2 cellular contexts compared by ENCODE assay signal in the genomic region with DNA sequence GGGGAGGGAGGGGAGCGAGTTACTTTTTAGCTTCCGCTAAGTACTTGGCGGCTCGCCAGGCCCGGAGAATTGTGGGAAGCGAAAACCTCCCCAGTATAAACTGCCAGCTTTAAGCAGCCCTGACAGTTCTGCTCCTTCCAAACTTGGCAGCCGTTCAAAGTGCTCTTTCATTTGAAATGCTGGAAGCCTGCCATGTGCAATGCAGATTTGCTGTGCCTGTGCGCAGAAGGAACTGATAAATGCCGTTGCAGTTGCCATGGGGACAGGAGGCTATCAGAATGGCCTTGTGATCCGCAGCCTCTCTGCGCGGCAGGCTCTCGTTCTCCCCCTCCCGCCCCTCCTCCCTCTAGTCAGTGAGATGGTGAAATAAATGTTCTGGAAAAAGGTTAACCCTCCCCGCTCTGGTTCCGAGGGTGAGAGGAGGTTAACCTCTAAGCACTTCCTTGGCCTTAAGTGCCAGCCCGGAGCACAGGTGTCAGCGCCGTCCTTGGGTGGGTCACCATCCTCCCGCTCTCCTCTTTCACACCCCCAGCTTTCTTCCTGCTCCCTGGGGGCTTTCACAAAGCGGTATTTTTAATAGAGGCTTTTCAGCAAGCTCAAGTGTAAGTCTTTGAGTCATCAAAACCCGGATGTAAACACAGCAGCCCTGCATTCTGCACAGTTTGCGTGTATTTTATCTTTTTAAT.
TF ChIP-seq lines count a peak whose summit lies in the region.

No MANE protein-coding gene starts in this region.

TF ChIP-seq in A549, 52 proteins besides CTCF, POLR2A, EP300 and RAD21 (continued from another document):
- TF ChIP-seq, protein P1, sequence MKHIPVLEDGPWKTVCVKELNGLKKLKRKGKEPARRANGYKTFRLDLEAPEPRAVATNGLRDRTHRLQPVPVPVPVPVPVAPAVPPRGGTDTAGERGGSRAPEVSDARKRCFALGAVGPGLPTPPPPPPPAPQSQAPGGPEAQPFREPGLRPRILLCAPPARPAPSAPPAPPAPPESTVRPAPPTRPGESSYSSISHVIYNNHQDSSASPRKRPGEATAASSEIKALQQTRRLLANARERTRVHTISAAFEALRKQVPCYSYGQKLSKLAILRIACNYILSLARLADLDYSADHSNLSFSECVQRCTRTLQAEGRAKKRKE (CRISPR knock-in tag; IDR thresholded peaks at IDR 0.05; ENCODE audit: low read depth), result no peak
- TF ChIP-seq TP53 (CRISPR knock-in tag; IDR thresholded peaks at IDR 0.05), result no peak
- TF ChIP-seq RARB (CRISPR knock-in tag; IDR thresholded peaks at IDR 0.05), result peak; percentile 43; the same call in 1 of the 2 replicates
- no peak for TF ChIP-seq SREBF2 (IDR thresholded peaks at IDR 0.05)
- TF ChIP-seq SMC3 (IDR thresholded peaks at IDR 0.05), result 0 out of 3 replicates have a peak, but pooled peaks have one; percentile 17
- TF ChIP-seq JUNB (IDR thresholded peaks at IDR 0.05), result 0 out of 2 replicates have a peak, but pooled peaks have one; percentile 50
- peak; percentile 62 to 83 for TF ChIP-seq CEBPB (IDR thresholded peaks at IDR 0.05)
- TF ChIP-seq CBX2 (IDR thresholded peaks at IDR 0.05; ENCODE audit: borderline replicate concordance, low read depth), result no peak
- 0 out of 2 replicates have a peak, but pooled peaks have one; percentile 52 for TF ChIP-seq EHF (CRISPR knock-in tag; IDR thresholded peaks at IDR 0.05)
- TF ChIP-seq CBX8 (IDR thresholded peaks at IDR 0.05), result no peak
- peak; percentile 78 to 93; a peak in 3 of 5 replicates for TF ChIP-seq JUN (IDR thresholded peaks at IDR 0.05)
- TF ChIP-seq, protein P2, sequence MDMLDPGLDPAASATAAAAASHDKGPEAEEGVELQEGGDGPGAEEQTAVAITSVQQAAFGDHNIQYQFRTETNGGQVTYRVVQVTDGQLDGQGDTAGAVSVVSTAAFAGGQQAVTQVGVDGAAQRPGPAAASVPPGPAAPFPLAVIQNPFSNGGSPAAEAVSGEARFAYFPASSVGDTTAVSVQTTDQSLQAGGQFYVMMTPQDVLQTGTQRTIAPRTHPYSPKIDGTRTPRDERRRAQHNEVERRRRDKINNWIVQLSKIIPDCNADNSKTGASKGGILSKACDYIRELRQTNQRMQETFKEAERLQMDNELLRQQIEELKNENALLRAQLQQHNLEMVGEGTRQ (IDR thresholded peaks at IDR 0.05), result 0 out of 2 replicates have a peak, but pooled peaks have one; percentile 24
- no peak for TF ChIP-seq NR3C1 (IDR thresholded peaks at IDR 0.05)
- TF ChIP-seq GATA3 (IDR thresholded peaks at IDR 0.05; ENCODE audit: borderline replicate concordance), result peak; percentile 38
- no peak for TF ChIP-seq CHD4 (IDR thresholded peaks at IDR 0.05; ENCODE audit: borderline replicate concordance)
- TF ChIP-seq, protein P3, sequence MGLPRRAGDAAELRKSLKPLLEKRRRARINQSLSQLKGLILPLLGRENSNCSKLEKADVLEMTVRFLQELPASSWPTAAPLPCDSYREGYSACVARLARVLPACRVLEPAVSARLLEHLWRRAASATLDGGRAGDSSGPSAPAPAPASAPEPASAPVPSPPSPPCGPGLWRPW (IDR thresholded peaks at IDR 0.05), result no peak
- TF ChIP-seq, protein P4, sequence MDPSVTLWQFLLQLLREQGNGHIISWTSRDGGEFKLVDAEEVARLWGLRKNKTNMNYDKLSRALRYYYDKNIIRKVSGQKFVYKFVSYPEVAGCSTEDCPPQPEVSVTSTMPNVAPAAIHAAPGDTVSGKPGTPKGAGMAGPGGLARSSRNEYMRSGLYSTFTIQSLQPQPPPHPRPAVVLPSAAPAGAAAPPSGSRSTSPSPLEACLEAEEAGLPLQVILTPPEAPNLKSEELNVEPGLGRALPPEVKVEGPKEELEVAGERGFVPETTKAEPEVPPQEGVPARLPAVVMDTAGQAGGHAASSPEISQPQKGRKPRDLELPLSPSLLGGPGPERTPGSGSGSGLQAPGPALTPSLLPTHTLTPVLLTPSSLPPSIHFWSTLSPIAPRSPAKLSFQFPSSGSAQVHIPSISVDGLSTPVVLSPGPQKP (IDR thresholded peaks at IDR 0.05; ENCODE audit: low read depth, low read length), result no peak
- no peak for TF ChIP-seq MAZ (IDR thresholded peaks at IDR 0.05; ENCODE audit: borderline replicate concordance, low read depth, low read length)
- TF ChIP-seq ESRRA (IDR thresholded peaks at IDR 0.05; ENCODE audit: borderline replicate concordance, low read length), result peak; percentile 17; the same call in 1 of the 2 replicates

TF ChIP-seq in WTC11, 78 proteins besides CTCF, POLR2A, EP300 and RAD21 (continued from another document):
- TF ChIP-seq, protein P5, sequence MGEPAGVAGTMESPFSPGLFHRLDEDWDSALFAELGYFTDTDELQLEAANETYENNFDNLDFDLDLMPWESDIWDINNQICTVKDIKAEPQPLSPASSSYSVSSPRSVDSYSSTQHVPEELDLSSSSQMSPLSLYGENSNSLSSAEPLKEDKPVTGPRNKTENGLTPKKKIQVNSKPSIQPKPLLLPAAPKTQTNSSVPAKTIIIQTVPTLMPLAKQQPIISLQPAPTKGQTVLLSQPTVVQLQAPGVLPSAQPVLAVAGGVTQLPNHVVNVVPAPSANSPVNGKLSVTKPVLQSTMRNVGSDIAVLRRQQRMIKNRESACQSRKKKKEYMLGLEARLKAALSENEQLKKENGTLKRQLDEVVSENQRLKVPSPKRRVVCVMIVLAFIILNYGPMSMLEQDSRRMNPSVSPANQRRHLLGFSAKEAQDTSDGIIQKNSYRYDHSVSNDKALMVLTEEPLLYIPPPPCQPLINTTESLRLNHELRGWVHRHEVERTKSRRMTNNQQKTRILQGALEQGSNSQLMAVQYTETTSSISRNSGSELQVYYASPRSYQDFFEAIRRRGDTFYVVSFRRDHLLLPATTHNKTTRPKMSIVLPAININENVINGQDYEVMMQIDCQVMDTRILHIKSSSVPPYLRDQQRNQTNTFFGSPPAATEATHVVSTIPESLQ (CRISPR knock-in tag; IDR thresholded peaks at IDR 0.05), result no peak
- no peak for TF ChIP-seq FOXJ3 (CRISPR knock-in tag; IDR thresholded peaks at IDR 0.05; ENCODE audit: borderline replicate concordance)
- TF ChIP-seq, protein P6, sequence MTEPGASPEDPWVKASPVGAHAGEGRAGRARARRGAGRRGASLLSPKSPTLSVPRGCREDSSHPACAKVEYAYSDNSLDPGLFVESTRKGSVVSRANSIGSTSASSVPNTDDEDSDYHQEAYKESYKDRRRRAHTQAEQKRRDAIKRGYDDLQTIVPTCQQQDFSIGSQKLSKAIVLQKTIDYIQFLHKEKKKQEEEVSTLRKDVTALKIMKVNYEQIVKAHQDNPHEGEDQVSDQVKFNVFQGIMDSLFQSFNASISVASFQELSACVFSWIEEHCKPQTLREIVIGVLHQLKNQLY (CRISPR knock-in tag; IDR thresholded peaks at IDR 0.05), result no peak
- TF ChIP-seq, protein P7, sequence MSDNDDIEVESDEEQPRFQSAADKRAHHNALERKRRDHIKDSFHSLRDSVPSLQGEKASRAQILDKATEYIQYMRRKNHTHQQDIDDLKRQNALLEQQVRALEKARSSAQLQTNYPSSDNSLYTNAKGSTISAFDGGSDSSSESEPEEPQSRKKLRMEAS (CRISPR knock-in tag; IDR thresholded peaks at IDR 0.05), result 0 out of 2 replicates have a peak, but pooled peaks have one; percentile 8
- TF ChIP-seq, protein P2 (CRISPR knock-in tag; IDR thresholded peaks at IDR 0.05), result 0 out of 2 replicates have a peak, but pooled peaks have one; percentile 35
